8 cellular contexts compared by ENCODE assay signal in genomic region chr14:55071870-55072640, GRCh38. TPM values are rescaled to one million over a fixed set of nuclear protein-coding genes. Genes with fewer than 3 reads are reported as not detected.
A peak's percentile ranks its signal among the peaks of the same experiment; 100 is the strongest.
DNase-seq lines count a peak whose midpoint lies in the region; ATAC-seq lines count a peak whose summit lies in the region.

No MANE protein-coding gene starts in this region.

- H3K4me1 Mint-ChIP-seq in IgD-negative memory B cell = peaks cover 33 to 47% (median 33%) of the 10 kb centered on the region in 3 donors

- no peak overlapping the region for H3K4me3 ChIP-seq in right cardiac atrium (ENCODE audit: low read length)

- H3K4me3 Mint-ChIP-seq in IgD-negative memory B cell = peak overlapping the region; percentile 71 to 93 (median 78)

- H3K9me3 ChIP-seq in right cardiac atrium (ENCODE audit: control insufficient read depth, low read length) = no peaks in the 10 kb centered on the region

- H3K9me3 Mint-ChIP-seq in IgD-negative memory B cell = no peaks in the 10 kb centered on the region

- H3K27me3 ChIP-seq in right cardiac atrium (ENCODE audit: control insufficient read depth, insufficient read depth) = no peaks in the 10 kb centered on the region

- H3K4me1 ChIP-seq in right cardiac atrium (ENCODE audit: control insufficient read depth, insufficient read depth, low read length) = peaks cover 1% of the 10 kb centered on the region

- WGBS in right cardiac atrium = 21% methylated on average over 10 of the region's 10 CpGs

- peak; percentile 83 for DNase-seq in GM04504 (ENCODE audit: low read depth)
- DNase-seq in amniotic epithelial cell (ENCODE audit: low read depth) = peak; percentile 96
- DNase-seq in right cardiac atrium = peak in 2 of 3 donors; percentile 44 to 61
- DNase-seq in stimulated activated CD4-positive, alpha-beta T cell treated with anti-CD3 and anti-CD28 coated beads, Interleukin-4, amount 100 ng/mL, for 1 hour = peak; percentile 6
- no peak for DNase-seq in NCI-H2196 (lab: John Stamatoyannopoulos, UW; ENCODE audit: unreplicated experiment)
- DNase-seq in OCI-M2 (lab: John Stamatoyannopoulos, UW; ENCODE audit: unreplicated experiment) = no peak

- H3K27me3 Mint-ChIP-seq in IgD-negative memory B cell = no peaks in the 10 kb centered on the region

- peak overlapping the region; percentile 92 to 98 (median 97) for H3K27ac Mint-ChIP-seq in IgD-negative memory B cell

- H3K36me3 Mint-ChIP-seq in IgD-negative memory B cell = no peaks in the 10 kb centered on the region

- intact Hi-C loops in right cardiac atrium (cut with DNase I) = no loop called here

- peak overlapping the region; percentile 73 for H3K27ac ChIP-seq in right cardiac atrium (ENCODE audit: low read length)

- ATAC-seq in GM21423 (IDR thresholded peaks at IDR 0.05; ENCODE audit: unreplicated experiment) (peak; percentile 51), right cardiac atrium (peak; percentile 90 to 94)

RNA-seq across cellular contexts. Expression of gene MAPK1IP1L, which starts 20.6 kb away (rescaled TPM):
- 119 TPM for polyA plus RNA-seq in IgD-negative memory B cell
- total RNA-seq in right cardiac atrium = 10 to 100 TPM; 55.7 to 96.4 (median 68.3) TPM
- 31.4 TPM for polyA plus RNA-seq in right cardiac atrium

RNA-seq across cellular contexts. Expression of gene SOCS4, which starts 45.0 kb away (rescaled TPM):
- polyA plus RNA-seq in IgD-negative memory B cell (2.2 TPM), right cardiac atrium (5.7 TPM)
- 10 to 100 TPM; 19.7 to 29.7 (median 23.9) TPM for total RNA-seq in right cardiac atrium

RNA-seq across cellular contexts. Expression of gene WDHD1, which starts 45.2 kb away (rescaled TPM):
- polyA plus RNA-seq in IgD-negative memory B cell (3.9 TPM), right cardiac atrium (0.68 TPM)
- 1 to 10 TPM; 1.5 to 3.4 (median 2.0) TPM for total RNA-seq in right cardiac atrium

RNA-seq across cellular contexts. Expression of gene LGALS3, which starts 57.0 kb away (rescaled TPM):
- 7.6 TPM for polyA plus RNA-seq in IgD-negative memory B cell
- 100 to 1,000 TPM; 139 to 186 (median 164) TPM for total RNA-seq in right cardiac atrium
- polyA plus RNA-seq in right cardiac atrium = 271 TPM

Comparison
In these comparisons a context has a peak if more than half of its experiments do, and no peak if none do; other contexts are left out.
1. DNase-seq: peak in GM04504 (single experiment), amniotic epithelial cell (single experiment), right cardiac atrium (2 of 3) and stimulated activated CD4-positive, alpha-beta T cell treated with anti-CD3 and anti-CD28 coated beads, Interleukin-4, amount 100 ng/mL, for 1 hour (single experiment); none in NCI-H2196 (single experiment) and OCI-M2 (single experiment).